8 cellular contexts compared by ENCODE assay signal in the genomic region with DNA sequence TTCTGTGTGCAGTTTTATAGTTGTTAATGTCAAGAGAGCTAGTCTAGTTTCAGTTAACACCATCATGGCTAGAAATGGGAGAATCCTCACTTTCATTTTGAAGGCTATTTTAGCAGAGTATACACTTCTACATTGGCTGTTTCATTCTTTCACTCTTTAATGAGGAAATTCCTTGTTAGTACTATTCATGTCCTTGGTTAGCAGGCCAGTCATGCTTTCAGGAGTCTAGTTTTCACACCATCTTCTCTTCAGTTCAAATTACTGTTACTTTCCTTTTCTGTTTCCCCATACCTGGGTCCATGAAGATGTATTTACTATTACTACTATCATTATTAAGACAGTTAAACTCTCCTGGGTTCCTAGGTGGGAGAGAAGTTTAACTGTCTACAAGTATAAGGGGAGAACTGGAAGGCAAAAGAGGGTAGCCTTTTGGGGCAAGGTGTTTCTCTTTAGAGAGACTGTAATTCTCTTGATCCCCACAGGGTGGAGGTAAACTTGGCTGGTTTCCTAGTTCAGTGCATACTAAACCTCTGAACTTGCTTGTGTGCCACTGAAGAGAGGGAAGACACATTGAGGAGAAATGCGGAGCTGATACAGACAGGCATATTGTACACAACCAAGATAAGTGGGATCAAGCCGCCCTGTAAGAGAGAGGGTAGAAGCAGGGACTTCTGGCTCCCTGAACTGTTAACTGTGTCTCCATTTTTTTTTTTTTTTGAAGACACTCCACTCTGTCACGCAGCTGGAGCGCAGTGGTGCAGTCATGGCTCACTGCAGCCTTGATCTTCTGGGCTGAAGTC. TPM values are rescaled to one million over a fixed set of nuclear protein-coding genes. Genes with fewer than 3 reads are reported as not detected.
A peak's percentile ranks its signal among the peaks of the same experiment; 100 is the strongest.
DNase-seq lines count a peak whose midpoint lies in the region; ATAC-seq, FAIRE-seq and TF ChIP-seq lines count a peak whose summit lies in the region.

No MANE protein-coding gene starts in this region.

- H3K9me2 ChIP-seq in SU-DHL-6 (replicated peaks; ENCODE audit: insufficient read depth, low read length) = no peaks in the 10 kb centered on the region

- H3K9me3 ChIP-seq in SU-DHL-6 (ENCODE audit: insufficient read depth, low read length) (no peaks in the 10 kb centered on the region), small intestine (ENCODE audit: control insufficient read depth, low read depth) (no peaks in the 10 kb centered on the region)

- no peak overlapping the region for H2AFZ ChIP-seq in SU-DHL-6 (ENCODE audit: low read depth, low read length, severe bottlenecking)

- DNase-seq in Daoy (ENCODE audit: low read depth) (peak; percentile 66), NAMALWA (ENCODE audit: low spot score) (peak; percentile 68), germinal center (ENCODE audit: low spot score) (peak; percentile 17), small intestine (peak; percentile 46), mesenteric fat pad (ENCODE audit: low spot score) (no peak)

- H3K4me3 ChIP-seq in SU-DHL-6 (ENCODE audit: insufficient read depth, low read length, poor library complexity, severe bottlenecking) = no peak overlapping the region
- H3K4me3 ChIP-seq in small intestine (ENCODE audit: low read depth in 1 of 2, low read length in 2 of 2) = no peak overlapping the region

- H4K20me1 ChIP-seq in SU-DHL-6 (ENCODE audit: low read depth, low read length) = no peaks in the 10 kb centered on the region

- H3K36me3 ChIP-seq in SU-DHL-6 (ENCODE audit: low read length) (no peaks in the 10 kb centered on the region), small intestine (ENCODE audit: control insufficient read depth in 2 of 2, insufficient read depth in 2 of 2, low read length in 2 of 2) (no peaks in the 10 kb centered on the region)

- H3K4me2 ChIP-seq in SU-DHL-6 (ENCODE audit: low read depth, low read length, poor library complexity, severe bottlenecking) = no peak overlapping the region

- no peak for FAIRE-seq in small intestine (lab: Jason Lieb, UNC)

- H3K9ac ChIP-seq in SU-DHL-6 (ENCODE audit: low read length) = no peak overlapping the region

- no peaks in the 10 kb centered on the region for H3F3A ChIP-seq in SU-DHL-6 (ENCODE audit: insufficient read depth)

- no peaks in the 10 kb centered on the region for H3K79me2 ChIP-seq in SU-DHL-6 (ENCODE audit: insufficient read depth, low read length)

- no peak for ATAC-seq in GM21619 (IDR thresholded peaks at IDR 0.05; ENCODE audit: unreplicated experiment)

- 44 to 47% (median 45%) methylated on average over 4 of the region's 4 CpGs for WGBS in small intestine, 3 donors

- H3K27me3 ChIP-seq in SU-DHL-6 (ENCODE audit: low read length) = no peaks in the 10 kb centered on the region
- H3K27me3 ChIP-seq in small intestine (ENCODE audit: control insufficient read depth in 2 of 2, insufficient read depth in 2 of 2, low read length in 2 of 2) = peaks cover 0 to 16% of the 10 kb centered on the region in 2 donors

- H3K4me1 ChIP-seq in small intestine (ENCODE audit: control insufficient read depth in 2 of 2, insufficient read depth in 1 of 2, low read depth in 1 of 2, low read length in 1 of 2) = no peaks in the 10 kb centered on the region

- TF ChIP-seq CTCF in 22Rv1 (IDR thresholded peaks at IDR 0.05) = peak; percentile 82
- TF ChIP-seq CTCF in SU-DHL-6 (IDR thresholded peaks at IDR 0.05; ENCODE audit: insufficient read depth, low read length, poor library complexity, severe bottlenecking) = peak; percentile 48

- no peak overlapping the region for H3K27ac ChIP-seq in 22Rv1
- H3K27ac ChIP-seq in SU-DHL-6 (ENCODE audit: low read depth, low read length) = no peak overlapping the region
- H3K27ac ChIP-seq in small intestine (ENCODE audit: low read depth in 1 of 2, low read length in 1 of 2) = no peak overlapping the region

RNA-seq across cellular contexts. Expression of gene IGFL4, which starts 41.3 kb away (rescaled TPM):
- total RNA-seq in Daoy (2014; rRNA removed; shearing (Covaris generic)) = not detected in 2 replicates
- polyA plus RNA-seq in small intestine = under 1 TPM in 1 of 3 donors, not detected in 2; 0.03 TPM
- total RNA-seq in mesenteric fat pad = not detected

RNA-seq across cellular contexts. Expression of gene IGFL3, which starts 42.4 kb away (rescaled TPM):
- total RNA-seq in Daoy (2014; rRNA removed; shearing (Covaris generic)) = not detected in 2 replicates
- not detected for polyA plus RNA-seq in small intestine
- not detected for total RNA-seq in mesenteric fat pad

RNA-seq across cellular contexts. Expression of gene PGLYRP1, which starts 59.3 kb away (rescaled TPM):
- total RNA-seq in Daoy (2014; rRNA removed; shearing (Covaris generic)) = not detected in 2 replicates
- not detected for polyA plus RNA-seq in small intestine
- total RNA-seq in mesenteric fat pad = 1.6 TPM
